In the genomic region with DNA sequence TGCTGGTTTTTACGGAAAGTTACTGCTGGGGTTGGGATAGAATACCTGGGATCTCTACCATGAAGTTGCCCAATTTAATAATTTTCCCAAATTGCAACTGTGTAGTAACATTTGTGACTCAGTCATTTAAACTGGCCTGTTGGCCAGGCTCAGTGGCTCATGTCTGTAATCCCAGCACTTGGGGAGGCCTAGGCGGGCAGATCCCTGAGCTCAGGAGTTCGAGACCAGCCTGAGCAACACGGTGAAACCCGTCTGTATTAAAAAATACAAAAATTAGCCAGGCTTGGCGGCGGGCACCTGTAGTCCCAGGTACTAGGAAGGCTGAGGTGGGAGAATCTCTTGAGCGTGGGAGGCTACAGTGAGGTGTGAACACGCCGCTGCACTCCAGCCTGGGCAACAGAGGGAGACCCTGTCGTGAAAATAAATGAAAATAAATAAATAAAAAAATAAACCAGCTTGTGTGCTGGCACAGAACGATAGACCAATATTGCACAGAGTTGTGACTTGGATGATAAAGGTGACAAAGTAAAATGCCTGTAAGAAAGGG, we compare ENCODE assay signal across 1 cellular context.
TF ChIP-seq lines count a peak whose summit lies in the region.

No MANE protein-coding gene starts in this region.

TF ChIP-seq in HepG2, 621 proteins besides CTCF, POLR2A, EP300 and RAD21:
- no peak for TF ChIP-seq HNRNPLL (IDR thresholded peaks at IDR 0.05; ENCODE audit: low read depth, low read length, poor library complexity, severe bottlenecking)
- TF ChIP-seq SRY (CRISPR knock-in tag; IDR thresholded peaks at IDR 0.05) = no peak
- TF ChIP-seq SMC3 (IDR thresholded peaks at IDR 0.05; ENCODE audit: low read length) = no peak
- TF ChIP-seq, protein P1, sequence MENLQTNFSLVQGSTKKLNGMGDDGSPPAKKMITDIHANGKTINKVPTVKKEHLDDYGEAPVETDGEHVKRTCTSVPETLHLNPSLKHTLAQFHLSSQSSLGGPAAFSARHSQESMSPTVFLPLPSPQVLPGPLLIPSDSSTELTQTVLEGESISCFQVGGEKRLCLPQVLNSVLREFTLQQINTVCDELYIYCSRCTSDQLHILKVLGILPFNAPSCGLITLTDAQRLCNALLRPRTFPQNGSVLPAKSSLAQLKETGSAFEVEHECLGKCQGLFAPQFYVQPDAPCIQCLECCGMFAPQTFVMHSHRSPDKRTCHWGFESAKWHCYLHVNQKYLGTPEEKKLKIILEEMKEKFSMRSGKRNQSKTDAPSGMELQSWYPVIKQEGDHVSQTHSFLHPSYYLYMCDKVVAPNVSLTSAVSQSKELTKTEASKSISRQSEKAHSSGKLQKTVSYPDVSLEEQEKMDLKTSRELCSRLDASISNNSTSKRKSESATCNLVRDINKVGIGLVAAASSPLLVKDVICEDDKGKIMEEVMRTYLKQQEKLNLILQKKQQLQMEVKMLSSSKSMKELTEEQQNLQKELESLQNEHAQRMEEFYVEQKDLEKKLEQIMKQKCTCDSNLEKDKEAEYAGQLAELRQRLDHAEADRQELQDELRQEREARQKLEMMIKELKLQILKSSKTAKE (CRISPR knock-in tag; IDR thresholded peaks at IDR 0.05; ENCODE audit: borderline replicate concordance) = no peak
- no peak for TF ChIP-seq GTF2F1 (IDR thresholded peaks at IDR 0.05; ENCODE audit: low read length)
- TF ChIP-seq, protein P2, sequence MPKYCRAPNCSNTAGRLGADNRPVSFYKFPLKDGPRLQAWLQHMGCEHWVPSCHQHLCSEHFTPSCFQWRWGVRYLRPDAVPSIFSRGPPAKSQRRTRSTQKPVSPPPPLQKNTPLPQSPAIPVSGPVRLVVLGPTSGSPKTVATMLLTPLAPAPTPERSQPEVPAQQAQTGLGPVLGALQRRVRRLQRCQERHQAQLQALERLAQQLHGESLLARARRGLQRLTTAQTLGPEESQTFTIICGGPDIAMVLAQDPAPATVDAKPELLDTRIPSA (CRISPR knock-in tag; IDR thresholded peaks at IDR 0.05; ENCODE audit: borderline replicate concordance) = no peak
